Comparison of ENCODE assay signal across 1 cellular context in genomic region chr1:185317034-185317885, GRCh38.
A peak's percentile ranks its signal among the peaks of the same experiment; 100 is the strongest.
TF ChIP-seq lines count a peak whose summit lies in the region.

IVNS1ABP (minus strand) TSS chr1:185317243; CDS start chr1:185309493, 7,750 bp downstream.

TF ChIP-seq in GM12878, 131 proteins besides CTCF, POLR2A, EP300 and RAD21 (continued from another document and continues in another):
- TF ChIP-seq, protein P1, sequence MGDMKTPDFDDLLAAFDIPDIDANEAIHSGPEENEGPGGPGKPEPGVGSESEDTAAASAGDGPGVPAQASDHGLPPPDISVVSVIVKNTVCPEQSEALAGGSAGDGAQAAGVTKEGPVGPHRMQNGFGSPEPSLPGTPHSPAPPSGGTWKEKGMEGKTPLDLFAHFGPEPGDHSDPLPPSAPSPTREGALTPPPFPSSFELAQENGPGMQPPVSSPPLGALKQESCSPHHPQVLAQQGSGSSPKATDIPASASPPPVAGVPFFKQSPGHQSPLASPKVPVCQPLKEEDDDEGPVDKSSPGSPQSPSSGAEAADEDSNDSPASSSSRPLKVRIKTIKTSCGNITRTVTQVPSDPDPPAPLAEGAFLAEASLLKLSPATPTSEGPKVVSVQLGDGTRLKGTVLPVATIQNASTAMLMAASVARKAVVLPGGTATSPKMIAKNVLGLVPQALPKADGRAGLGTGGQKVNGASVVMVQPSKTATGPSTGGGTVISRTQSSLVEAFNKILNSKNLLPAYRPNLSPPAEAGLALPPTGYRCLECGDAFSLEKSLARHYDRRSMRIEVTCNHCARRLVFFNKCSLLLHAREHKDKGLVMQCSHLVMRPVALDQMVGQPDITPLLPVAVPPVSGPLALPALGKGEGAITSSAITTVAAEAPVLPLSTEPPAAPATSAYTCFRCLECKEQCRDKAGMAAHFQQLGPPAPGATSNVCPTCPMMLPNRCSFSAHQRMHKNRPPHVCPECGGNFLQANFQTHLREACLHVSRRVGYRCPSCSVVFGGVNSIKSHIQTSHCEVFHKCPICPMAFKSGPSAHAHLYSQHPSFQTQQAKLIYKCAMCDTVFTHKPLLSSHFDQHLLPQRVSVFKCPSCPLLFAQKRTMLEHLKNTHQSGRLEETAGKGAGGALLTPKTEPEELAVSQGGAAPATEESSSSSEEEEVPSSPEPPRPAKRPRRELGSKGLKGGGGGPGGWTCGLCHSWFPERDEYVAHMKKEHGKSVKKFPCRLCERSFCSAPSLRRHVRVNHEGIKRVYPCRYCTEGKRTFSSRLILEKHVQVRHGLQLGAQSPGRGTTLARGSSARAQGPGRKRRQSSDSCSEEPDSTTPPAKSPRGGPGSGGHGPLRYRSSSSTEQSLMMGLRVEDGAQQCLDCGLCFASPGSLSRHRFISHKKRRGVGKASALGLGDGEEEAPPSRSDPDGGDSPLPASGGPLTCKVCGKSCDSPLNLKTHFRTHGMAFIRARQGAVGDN (IDR thresholded peaks at IDR 0.05), result peak; percentile 29
- TF ChIP-seq NFYA (IDR thresholded peaks at IDR 0.05; ENCODE audit: borderline replicate concordance, low read depth, low read length), result no peak
- TF ChIP-seq SPI1 (IDR thresholded peaks at IDR 0.05; ENCODE audit: borderline replicate concordance, insufficient read depth, low read depth, low read length), result peak; percentile 55
- TF ChIP-seq ELK1 (IDR thresholded peaks at IDR 0.05; ENCODE audit: low read depth, low read length), result peak; percentile 24; the same call in 1 of the 2 replicates
- TF ChIP-seq, protein P2, sequence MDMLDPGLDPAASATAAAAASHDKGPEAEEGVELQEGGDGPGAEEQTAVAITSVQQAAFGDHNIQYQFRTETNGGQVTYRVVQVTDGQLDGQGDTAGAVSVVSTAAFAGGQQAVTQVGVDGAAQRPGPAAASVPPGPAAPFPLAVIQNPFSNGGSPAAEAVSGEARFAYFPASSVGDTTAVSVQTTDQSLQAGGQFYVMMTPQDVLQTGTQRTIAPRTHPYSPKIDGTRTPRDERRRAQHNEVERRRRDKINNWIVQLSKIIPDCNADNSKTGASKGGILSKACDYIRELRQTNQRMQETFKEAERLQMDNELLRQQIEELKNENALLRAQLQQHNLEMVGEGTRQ (IDR thresholded peaks at IDR 0.05; ENCODE audit: borderline replicate concordance, low read depth, low read length), result peak; percentile 13
- TF ChIP-seq TCF3 (IDR thresholded peaks at IDR 0.05; ENCODE audit: borderline replicate concordance, insufficient read depth, low read depth, low read length), result peak; percentile 70; the same call in 1 of the 2 replicates
- TF ChIP-seq POLR2AphosphoS2 (IDR thresholded peaks at IDR 0.05; ENCODE audit: low read depth, low read length), result peak; percentile 96
- TF ChIP-seq SREBF1 (IDR thresholded peaks at IDR 0.05; ENCODE audit: low read length), result 0 out of 2 replicates have a peak, but pooled peaks have one; percentile 18
- TF ChIP-seq POU2F2 (IDR thresholded peaks at IDR 0.05; ENCODE audit: borderline replicate concordance, low read depth, low read length), result peak; percentile 79; the same call in 2 of the 3 replicates
- TF ChIP-seq ZNF622 (IDR thresholded peaks at IDR 0.05), result no peak
- peak; percentile 69; the same call in 1 of the 2 replicates for TF ChIP-seq CBX5 (IDR thresholded peaks at IDR 0.05; ENCODE audit: low read depth)
- TF ChIP-seq SMAD5 (IDR thresholded peaks at IDR 0.05; ENCODE audit: low read depth), result peak; percentile 90
- TF ChIP-seq, protein P3, sequence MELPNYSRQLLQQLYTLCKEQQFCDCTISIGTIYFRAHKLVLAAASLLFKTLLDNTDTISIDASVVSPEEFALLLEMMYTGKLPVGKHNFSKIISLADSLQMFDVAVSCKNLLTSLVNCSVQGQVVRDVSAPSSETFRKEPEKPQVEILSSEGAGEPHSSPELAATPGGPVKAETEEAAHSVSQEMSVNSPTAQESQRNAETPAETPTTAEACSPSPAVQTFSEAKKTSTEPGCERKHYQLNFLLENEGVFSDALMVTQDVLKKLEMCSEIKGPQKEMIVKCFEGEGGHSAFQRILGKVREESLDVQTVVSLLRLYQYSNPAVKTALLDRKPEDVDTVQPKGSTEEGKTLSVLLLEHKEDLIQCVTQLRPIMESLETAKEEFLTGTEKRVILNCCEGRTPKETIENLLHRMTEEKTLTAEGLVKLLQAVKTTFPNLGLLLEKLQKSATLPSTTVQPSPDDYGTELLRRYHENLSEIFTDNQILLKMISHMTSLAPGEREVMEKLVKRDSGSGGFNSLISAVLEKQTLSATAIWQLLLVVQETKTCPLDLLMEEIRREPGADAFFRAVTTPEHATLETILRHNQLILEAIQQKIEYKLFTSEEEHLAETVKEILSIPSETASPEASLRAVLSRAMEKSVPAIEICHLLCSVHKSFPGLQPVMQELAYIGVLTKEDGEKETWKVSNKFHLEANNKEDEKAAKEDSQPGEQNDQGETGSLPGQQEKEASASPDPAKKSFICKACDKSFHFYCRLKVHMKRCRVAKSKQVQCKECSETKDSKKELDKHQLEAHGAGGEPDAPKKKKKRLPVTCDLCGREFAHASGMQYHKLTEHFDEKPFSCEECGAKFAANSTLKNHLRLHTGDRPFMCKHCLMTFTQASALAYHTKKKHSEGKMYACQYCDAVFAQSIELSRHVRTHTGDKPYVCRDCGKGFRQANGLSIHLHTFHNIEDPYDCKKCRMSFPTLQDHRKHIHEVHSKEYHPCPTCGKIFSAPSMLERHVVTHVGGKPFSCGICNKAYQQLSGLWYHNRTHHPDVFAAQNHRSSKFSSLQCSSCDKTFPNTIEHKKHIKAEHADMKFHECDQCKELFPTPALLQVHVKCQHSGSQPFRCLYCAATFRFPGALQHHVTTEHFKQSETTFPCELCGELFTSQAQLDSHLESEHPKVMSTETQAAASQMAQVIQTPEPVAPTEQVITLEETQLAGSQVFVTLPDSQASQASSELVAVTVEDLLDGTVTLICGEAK (IDR thresholded peaks at IDR 0.05; ENCODE audit: borderline replicate concordance), result peak; percentile 70; the same call in 1 of the 2 replicates
- TF ChIP-seq ZNF207 (IDR thresholded peaks at IDR 0.05; ENCODE audit: borderline replicate concordance), result peak; percentile 76; the same call in 1 of the 2 replicates
- peak; percentile 71 to 92; a peak in 3 of 4 replicates for TF ChIP-seq BHLHE40 (IDR thresholded peaks at IDR 0.05; ENCODE audit: borderline replicate concordance in 1 of 2, low read depth in 2 of 2, low read length in 1 of 2)
- peak; percentile 34 for TF ChIP-seq E2F8 (IDR thresholded peaks at IDR 0.05; ENCODE audit: low read depth, partially characterized antibody)
- TF ChIP-seq TAF1 (IDR thresholded peaks at IDR 0.05; ENCODE audit: borderline replicate concordance, low read depth, low read length), result peak; percentile 96
- no peak; the same call in 1 of the 2 replicates for TF ChIP-seq TBL1XR1 (IDR thresholded peaks at IDR 0.05; ENCODE audit: low read depth, low read length)
- no peak for TF ChIP-seq CHD1 (IDR thresholded peaks at IDR 0.05; ENCODE audit: low read depth, low read length)
- peak; percentile 98 for TF ChIP-seq POLR2AphosphoS5 (IDR thresholded peaks at IDR 0.05; ENCODE audit: low read length)
- TF ChIP-seq RCOR1 (conservative IDR thresholded peaks at IDR 0.05; ENCODE audit: low read depth, low read length), result no peak
- TF ChIP-seq RFX5 (IDR thresholded peaks at IDR 0.05; ENCODE audit: low read depth, low read length), result peak; percentile 61; the same call in 1 of the 2 replicates
- TF ChIP-seq CHD2 (IDR thresholded peaks at IDR 0.05; ENCODE audit: borderline replicate concordance, low read depth, low read length), result peak; percentile 84
- peak; percentile 71 for TF ChIP-seq KLF5 (IDR thresholded peaks at IDR 0.05; ENCODE audit: partially characterized antibody)
- TF ChIP-seq CHD4 (IDR thresholded peaks at IDR 0.05), result no peak
- TF ChIP-seq, protein P4, sequence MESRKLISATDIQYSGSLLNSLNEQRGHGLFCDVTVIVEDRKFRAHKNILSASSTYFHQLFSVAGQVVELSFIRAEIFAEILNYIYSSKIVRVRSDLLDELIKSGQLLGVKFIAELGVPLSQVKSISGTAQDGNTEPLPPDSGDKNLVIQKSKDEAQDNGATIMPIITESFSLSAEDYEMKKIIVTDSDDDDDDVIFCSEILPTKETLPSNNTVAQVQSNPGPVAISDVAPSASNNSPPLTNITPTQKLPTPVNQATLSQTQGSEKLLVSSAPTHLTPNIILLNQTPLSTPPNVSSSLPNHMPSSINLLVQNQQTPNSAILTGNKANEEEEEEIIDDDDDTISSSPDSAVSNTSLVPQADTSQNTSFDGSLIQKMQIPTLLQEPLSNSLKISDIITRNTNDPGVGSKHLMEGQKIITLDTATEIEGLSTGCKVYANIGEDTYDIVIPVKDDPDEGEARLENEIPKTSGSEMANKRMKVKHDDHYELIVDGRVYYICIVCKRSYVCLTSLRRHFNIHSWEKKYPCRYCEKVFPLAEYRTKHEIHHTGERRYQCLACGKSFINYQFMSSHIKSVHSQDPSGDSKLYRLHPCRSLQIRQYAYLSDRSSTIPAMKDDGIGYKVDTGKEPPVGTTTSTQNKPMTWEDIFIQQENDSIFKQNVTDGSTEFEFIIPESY (IDR thresholded peaks at IDR 0.05), result peak; percentile 67
- TF ChIP-seq IRF4 (IDR thresholded peaks at IDR 0.05; ENCODE audit: low read depth, low read length), result no peak
- TF ChIP-seq IRF3 (IDR thresholded peaks at IDR 0.05), result 0 out of 2 replicates have a peak, but pooled peaks have one; percentile 52
- peak; percentile 45 for TF ChIP-seq SMARCA5 (IDR thresholded peaks at IDR 0.05)
- TF ChIP-seq NR2C1 (IDR thresholded peaks at IDR 0.05), result peak; percentile 89
- TF ChIP-seq RBBP5 (conservative IDR thresholded peaks at IDR 0.05), result no peak
- TF ChIP-seq EGR1 (IDR thresholded peaks at IDR 0.05; ENCODE audit: borderline replicate concordance in 1 of 2, low read depth in 2 of 2, low read length in 2 of 2), result peak; percentile 31 to 41; a peak in 1 of 3 replicates
- TF ChIP-seq PML (IDR thresholded peaks at IDR 0.05; ENCODE audit: low read length), result peak; percentile 62
- TF ChIP-seq BMI1 (IDR thresholded peaks at IDR 0.05; ENCODE audit: borderline replicate concordance), result no peak
- peak; percentile 31; the same call in 1 of the 2 replicates for TF ChIP-seq HCFC1 (IDR thresholded peaks at IDR 0.05; ENCODE audit: low read length)
- peak; percentile 58; the same call in 1 of the 2 replicates for TF ChIP-seq SMC3 (IDR thresholded peaks at IDR 0.05; ENCODE audit: borderline replicate concordance, low read length)
- TF ChIP-seq, protein P5, sequence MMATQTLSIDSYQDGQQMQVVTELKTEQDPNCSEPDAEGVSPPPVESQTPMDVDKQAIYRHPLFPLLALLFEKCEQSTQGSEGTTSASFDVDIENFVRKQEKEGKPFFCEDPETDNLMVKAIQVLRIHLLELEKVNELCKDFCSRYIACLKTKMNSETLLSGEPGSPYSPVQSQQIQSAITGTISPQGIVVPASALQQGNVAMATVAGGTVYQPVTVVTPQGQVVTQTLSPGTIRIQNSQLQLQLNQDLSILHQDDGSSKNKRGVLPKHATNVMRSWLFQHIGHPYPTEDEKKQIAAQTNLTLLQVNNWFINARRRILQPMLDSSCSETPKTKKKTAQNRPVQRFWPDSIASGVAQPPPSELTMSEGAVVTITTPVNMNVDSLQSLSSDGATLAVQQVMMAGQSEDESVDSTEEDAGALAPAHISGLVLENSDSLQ (IDR thresholded peaks at IDR 0.05), result peak; percentile 46
- TF ChIP-seq ATF2 (IDR thresholded peaks at IDR 0.05; ENCODE audit: low read length), result no peak
